In the genomic region with DNA sequence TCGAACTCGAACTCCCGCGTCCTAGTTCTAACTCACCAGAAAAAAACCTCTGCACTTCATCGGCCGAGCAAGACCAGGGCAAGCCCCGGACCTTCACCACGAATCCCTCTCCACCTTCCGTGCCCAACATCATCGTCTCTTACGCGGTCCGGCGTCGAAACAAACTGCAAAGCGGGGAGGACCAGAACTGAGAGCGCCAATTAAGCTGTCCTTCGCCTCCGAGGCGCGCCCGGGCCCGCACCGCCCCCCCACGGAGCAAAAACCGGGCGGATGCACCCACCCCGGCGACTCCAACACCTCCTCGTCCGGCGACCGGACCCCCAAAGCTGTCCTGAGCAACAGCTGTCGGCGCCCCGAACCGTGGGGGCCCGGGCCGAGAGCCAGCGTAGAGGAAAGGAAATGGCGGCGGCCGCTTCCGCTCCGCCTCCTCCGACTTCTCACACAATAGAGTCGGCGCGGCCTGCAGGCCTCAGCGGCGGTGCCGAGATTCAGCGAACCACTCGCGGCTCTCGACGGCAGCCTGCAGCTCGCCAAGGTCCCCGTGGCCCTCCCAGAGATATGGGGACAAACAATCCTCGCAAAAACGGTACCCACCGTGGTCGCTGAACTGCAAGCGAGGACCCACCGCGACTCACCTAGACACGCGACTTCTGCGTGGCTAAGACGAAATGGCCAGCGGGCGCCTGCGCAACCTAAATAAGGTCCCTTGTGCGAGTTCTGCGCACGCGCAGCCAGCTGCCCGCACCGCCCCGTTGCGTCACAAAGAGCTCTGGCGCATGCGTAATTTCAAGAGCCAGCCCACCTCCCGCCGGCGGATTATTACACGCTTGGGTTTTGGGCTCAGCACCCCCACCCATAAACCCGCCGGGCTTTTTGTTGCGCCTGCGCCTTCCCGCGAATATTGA, we compare ENCODE assay signal across 1 cellular context.
TF ChIP-seq lines count a peak whose summit lies in the region.

A gene with protein sequence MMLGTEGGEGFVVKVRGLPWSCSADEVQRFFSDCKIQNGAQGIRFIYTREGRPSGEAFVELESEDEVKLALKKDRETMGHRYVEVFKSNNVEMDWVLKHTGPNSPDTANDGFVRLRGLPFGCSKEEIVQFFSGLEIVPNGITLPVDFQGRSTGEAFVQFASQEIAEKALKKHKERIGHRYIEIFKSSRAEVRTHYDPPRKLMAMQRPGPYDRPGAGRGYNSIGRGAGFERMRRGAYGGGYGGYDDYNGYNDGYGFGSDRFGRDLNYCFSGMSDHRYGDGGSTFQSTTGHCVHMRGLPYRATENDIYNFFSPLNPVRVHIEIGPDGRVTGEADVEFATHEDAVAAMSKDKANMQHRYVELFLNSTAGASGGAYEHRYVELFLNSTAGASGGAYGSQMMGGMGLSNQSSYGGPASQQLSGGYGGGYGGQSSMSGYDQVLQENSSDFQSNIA (minus strand): TSS at position 671 of the 905 bp plus-strand sequence. CDS start 538 bp downstream, at position 133.

TF ChIP-seq in HepG2, 621 proteins besides CTCF, POLR2A, EP300 and RAD21 (continued from another document and continues in another):
- TF ChIP-seq, protein P1, sequence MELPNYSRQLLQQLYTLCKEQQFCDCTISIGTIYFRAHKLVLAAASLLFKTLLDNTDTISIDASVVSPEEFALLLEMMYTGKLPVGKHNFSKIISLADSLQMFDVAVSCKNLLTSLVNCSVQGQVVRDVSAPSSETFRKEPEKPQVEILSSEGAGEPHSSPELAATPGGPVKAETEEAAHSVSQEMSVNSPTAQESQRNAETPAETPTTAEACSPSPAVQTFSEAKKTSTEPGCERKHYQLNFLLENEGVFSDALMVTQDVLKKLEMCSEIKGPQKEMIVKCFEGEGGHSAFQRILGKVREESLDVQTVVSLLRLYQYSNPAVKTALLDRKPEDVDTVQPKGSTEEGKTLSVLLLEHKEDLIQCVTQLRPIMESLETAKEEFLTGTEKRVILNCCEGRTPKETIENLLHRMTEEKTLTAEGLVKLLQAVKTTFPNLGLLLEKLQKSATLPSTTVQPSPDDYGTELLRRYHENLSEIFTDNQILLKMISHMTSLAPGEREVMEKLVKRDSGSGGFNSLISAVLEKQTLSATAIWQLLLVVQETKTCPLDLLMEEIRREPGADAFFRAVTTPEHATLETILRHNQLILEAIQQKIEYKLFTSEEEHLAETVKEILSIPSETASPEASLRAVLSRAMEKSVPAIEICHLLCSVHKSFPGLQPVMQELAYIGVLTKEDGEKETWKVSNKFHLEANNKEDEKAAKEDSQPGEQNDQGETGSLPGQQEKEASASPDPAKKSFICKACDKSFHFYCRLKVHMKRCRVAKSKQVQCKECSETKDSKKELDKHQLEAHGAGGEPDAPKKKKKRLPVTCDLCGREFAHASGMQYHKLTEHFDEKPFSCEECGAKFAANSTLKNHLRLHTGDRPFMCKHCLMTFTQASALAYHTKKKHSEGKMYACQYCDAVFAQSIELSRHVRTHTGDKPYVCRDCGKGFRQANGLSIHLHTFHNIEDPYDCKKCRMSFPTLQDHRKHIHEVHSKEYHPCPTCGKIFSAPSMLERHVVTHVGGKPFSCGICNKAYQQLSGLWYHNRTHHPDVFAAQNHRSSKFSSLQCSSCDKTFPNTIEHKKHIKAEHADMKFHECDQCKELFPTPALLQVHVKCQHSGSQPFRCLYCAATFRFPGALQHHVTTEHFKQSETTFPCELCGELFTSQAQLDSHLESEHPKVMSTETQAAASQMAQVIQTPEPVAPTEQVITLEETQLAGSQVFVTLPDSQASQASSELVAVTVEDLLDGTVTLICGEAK (IDR thresholded peaks at IDR 0.05), result no peak
- TF ChIP-seq, protein P1 (CRISPR knock-in tag; IDR thresholded peaks at IDR 0.05), result peak; percentile 72; the same call in 1 of the 2 replicates
- 0 out of 2 replicates have a peak, but pooled peaks have one; percentile 63 for TF ChIP-seq ZNF446 (CRISPR knock-in tag; IDR thresholded peaks at IDR 0.05)
- TF ChIP-seq ATF7 (IDR thresholded peaks at IDR 0.05), result peak; percentile 46
- no peak for TF ChIP-seq ATF7 (CRISPR knock-in tag; IDR thresholded peaks at IDR 0.05)
- TF ChIP-seq RAD51 (IDR thresholded peaks at IDR 0.05; ENCODE audit: borderline replicate concordance), result no peak
- TF ChIP-seq ZNF746 (CRISPR knock-in tag; IDR thresholded peaks at IDR 0.05), result no peak; the same call in none of the 2 replicates
- 0 out of 2 replicates have a peak, but pooled peaks have one; percentile 45 for TF ChIP-seq EEA1 (CRISPR knock-in tag; IDR thresholded peaks at IDR 0.05; ENCODE audit: borderline replicate concordance)
- TF ChIP-seq ZSCAN25 (CRISPR knock-in tag; IDR thresholded peaks at IDR 0.05), result no peak
- 0 out of 2 replicates have a peak, but pooled peaks have one; percentile 15 for TF ChIP-seq NAIF1 (CRISPR knock-in tag; IDR thresholded peaks at IDR 0.05; ENCODE audit: borderline replicate concordance)
- TF ChIP-seq, protein P2, sequence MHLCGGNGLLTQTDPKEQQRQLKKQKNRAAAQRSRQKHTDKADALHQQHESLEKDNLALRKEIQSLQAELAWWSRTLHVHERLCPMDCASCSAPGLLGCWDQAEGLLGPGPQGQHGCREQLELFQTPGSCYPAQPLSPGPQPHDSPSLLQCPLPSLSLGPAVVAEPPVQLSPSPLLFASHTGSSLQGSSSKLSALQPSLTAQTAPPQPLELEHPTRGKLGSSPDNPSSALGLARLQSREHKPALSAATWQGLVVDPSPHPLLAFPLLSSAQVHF (CRISPR knock-in tag; IDR thresholded peaks at IDR 0.05), result peak; percentile 53; the same call in 1 of the 2 replicates
- TF ChIP-seq, protein P3, sequence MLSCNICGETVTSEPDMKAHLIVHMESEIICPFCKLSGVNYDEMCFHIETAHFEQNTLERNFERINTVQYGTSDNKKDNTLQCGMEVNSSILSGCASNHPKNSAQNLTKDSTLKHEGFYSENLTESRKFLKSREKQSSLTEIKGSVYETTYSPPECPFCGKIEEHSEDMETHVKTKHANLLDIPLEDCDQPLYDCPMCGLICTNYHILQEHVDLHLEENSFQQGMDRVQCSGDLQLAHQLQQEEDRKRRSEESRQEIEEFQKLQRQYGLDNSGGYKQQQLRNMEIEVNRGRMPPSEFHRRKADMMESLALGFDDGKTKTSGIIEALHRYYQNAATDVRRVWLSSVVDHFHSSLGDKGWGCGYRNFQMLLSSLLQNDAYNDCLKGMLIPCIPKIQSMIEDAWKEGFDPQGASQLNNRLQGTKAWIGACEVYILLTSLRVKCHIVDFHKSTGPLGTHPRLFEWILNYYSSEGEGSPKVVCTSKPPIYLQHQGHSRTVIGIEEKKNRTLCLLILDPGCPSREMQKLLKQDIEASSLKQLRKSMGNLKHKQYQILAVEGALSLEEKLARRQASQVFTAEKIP (CRISPR knock-in tag; IDR thresholded peaks at IDR 0.05; ENCODE audit: borderline replicate concordance), result no peak
- peak; percentile 54; the same call in 1 of the 2 replicates for TF ChIP-seq ZNF891 (CRISPR knock-in tag; IDR thresholded peaks at IDR 0.05)
- no peak for TF ChIP-seq CHD4 (IDR thresholded peaks at IDR 0.05; ENCODE audit: borderline replicate concordance, low read length)
- TF ChIP-seq IRX3 (CRISPR knock-in tag; IDR thresholded peaks at IDR 0.05; ENCODE audit: borderline replicate concordance, low read depth), result 0 out of 2 replicates have a peak, but pooled peaks have one; percentile 83
- TF ChIP-seq ZNF75D (CRISPR knock-in tag; IDR thresholded peaks at IDR 0.05; ENCODE audit: borderline replicate concordance), result no peak
- peak; percentile 35 for TF ChIP-seq TAF15 (IDR thresholded peaks at IDR 0.05; ENCODE audit: low read depth, low read length, poor library complexity, severe bottlenecking)
- peak; percentile 71; the same call in 1 of the 2 replicates for TF ChIP-seq MIXL1 (CRISPR knock-in tag; IDR thresholded peaks at IDR 0.05)
- TF ChIP-seq, protein P4, sequence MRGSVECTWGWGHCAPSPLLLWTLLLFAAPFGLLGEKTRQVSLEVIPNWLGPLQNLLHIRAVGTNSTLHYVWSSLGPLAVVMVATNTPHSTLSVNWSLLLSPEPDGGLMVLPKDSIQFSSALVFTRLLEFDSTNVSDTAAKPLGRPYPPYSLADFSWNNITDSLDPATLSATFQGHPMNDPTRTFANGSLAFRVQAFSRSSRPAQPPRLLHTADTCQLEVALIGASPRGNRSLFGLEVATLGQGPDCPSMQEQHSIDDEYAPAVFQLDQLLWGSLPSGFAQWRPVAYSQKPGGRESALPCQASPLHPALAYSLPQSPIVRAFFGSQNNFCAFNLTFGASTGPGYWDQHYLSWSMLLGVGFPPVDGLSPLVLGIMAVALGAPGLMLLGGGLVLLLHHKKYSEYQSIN (CRISPR knock-in tag; IDR thresholded peaks at IDR 0.05; ENCODE audit: borderline replicate concordance), result no peak; the same call in 1 of the 2 replicates
- TF ChIP-seq, protein P5, sequence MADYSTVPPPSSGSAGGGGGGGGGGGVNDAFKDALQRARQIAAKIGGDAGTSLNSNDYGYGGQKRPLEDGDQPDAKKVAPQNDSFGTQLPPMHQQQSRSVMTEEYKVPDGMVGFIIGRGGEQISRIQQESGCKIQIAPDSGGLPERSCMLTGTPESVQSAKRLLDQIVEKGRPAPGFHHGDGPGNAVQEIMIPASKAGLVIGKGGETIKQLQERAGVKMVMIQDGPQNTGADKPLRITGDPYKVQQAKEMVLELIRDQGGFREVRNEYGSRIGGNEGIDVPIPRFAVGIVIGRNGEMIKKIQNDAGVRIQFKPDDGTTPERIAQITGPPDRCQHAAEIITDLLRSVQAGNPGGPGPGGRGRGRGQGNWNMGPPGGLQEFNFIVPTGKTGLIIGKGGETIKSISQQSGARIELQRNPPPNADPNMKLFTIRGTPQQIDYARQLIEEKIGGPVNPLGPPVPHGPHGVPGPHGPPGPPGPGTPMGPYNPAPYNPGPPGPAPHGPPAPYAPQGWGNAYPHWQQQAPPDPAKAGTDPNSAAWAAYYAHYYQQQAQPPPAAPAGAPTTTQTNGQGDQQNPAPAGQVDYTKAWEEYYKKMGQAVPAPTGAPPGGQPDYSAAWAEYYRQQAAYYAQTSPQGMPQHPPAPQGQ (CRISPR knock-in tag; IDR thresholded peaks at IDR 0.05; ENCODE audit: borderline replicate concordance), result no peak
- no peak; the same call in 1 of the 2 replicates for TF ChIP-seq CHD2 (IDR thresholded peaks at IDR 0.05; ENCODE audit: low read depth, low read length)
- TF ChIP-seq KDM2A (CRISPR knock-in tag; IDR thresholded peaks at IDR 0.05; ENCODE audit: borderline replicate concordance, low read depth), result peak; percentile 88; the same call in 1 of the 2 replicates
- TF ChIP-seq, protein P6, sequence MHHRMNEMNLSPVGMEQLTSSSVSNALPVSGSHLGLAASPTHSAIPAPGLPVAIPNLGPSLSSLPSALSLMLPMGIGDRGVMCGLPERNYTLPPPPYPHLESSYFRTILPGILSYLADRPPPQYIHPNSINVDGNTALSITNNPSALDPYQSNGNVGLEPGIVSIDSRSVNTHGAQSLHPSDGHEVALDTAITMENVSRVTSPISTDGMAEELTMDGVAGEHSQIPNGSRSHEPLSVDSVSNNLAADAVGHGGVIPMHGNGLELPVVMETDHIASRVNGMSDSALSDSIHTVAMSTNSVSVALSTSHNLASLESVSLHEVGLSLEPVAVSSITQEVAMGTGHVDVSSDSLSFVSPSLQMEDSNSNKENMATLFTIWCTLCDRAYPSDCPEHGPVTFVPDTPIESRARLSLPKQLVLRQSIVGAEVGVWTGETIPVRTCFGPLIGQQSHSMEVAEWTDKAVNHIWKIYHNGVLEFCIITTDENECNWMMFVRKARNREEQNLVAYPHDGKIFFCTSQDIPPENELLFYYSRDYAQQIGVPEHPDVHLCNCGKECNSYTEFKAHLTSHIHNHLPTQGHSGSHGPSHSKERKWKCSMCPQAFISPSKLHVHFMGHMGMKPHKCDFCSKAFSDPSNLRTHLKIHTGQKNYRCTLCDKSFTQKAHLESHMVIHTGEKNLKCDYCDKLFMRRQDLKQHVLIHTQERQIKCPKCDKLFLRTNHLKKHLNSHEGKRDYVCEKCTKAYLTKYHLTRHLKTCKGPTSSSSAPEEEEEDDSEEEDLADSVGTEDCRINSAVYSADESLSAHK (CRISPR knock-in tag; IDR thresholded peaks at IDR 0.05; ENCODE audit: borderline replicate concordance), result 0 out of 2 replicates have a peak, but pooled peaks have one; percentile 39
- TF ChIP-seq ZBTB42 (CRISPR knock-in tag; IDR thresholded peaks at IDR 0.05), result 0 out of 2 replicates have a peak, but pooled peaks have one; percentile 84
- no peak for TF ChIP-seq ZNF552 (CRISPR knock-in tag; IDR thresholded peaks at IDR 0.05; ENCODE audit: borderline replicate concordance)
- TF ChIP-seq TCF12 (IDR thresholded peaks at IDR 0.05), result no peak
- TF ChIP-seq TCF12 (CRISPR knock-in tag; IDR thresholded peaks at IDR 0.05), result peak; percentile 46; the same call in 1 of the 2 replicates
- TF ChIP-seq, protein P7, sequence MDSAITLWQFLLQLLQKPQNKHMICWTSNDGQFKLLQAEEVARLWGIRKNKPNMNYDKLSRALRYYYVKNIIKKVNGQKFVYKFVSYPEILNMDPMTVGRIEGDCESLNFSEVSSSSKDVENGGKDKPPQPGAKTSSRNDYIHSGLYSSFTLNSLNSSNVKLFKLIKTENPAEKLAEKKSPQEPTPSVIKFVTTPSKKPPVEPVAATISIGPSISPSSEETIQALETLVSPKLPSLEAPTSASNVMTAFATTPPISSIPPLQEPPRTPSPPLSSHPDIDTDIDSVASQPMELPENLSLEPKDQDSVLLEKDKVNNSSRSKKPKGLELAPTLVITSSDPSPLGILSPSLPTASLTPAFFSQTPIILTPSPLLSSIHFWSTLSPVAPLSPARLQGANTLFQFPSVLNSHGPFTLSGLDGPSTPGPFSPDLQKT (CRISPR knock-in tag; IDR thresholded peaks at IDR 0.05; ENCODE audit: borderline replicate concordance), result no peak
- TF ChIP-seq MAZ (IDR thresholded peaks at IDR 0.05; ENCODE audit: borderline replicate concordance, low read depth, low read length), result peak; percentile 60; the same call in 1 of the 2 replicates
- 0 out of 2 replicates have a peak, but pooled peaks have one; percentile 54 for TF ChIP-seq MAZ (CRISPR knock-in tag; IDR thresholded peaks at IDR 0.05; ENCODE audit: low read depth)
- TF ChIP-seq U2AF2 (IDR thresholded peaks at IDR 0.05; ENCODE audit: low read depth, low read length), result no peak
